Comparison of ENCODE assay signal across 1 cellular context in the genomic region with DNA sequence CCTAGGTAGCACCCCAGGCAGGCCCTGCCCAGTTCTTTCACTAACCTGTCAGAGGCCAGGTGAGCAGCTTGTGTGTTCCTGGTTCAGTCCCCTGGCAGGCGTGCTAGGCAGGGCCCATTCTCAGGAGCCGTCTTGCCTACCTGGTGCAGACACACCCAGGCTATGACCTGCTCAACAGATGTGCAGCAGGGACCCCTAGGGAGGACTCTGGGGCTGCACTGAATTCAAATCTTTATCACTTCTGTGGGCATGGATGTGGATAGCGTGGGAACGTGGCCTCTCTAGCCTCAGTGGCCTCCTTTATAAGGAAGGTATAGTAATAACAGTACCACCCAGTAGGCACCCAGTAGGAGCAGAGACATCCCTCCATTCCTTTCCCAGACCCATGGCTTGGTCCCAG.
TF ChIP-seq lines count a peak whose summit lies in the region.

No MANE protein-coding gene starts in this region.

TF ChIP-seq in HepG2, 621 proteins besides CTCF, POLR2A, EP300 and RAD21 (continued from another document):
- TF ChIP-seq, protein P1, sequence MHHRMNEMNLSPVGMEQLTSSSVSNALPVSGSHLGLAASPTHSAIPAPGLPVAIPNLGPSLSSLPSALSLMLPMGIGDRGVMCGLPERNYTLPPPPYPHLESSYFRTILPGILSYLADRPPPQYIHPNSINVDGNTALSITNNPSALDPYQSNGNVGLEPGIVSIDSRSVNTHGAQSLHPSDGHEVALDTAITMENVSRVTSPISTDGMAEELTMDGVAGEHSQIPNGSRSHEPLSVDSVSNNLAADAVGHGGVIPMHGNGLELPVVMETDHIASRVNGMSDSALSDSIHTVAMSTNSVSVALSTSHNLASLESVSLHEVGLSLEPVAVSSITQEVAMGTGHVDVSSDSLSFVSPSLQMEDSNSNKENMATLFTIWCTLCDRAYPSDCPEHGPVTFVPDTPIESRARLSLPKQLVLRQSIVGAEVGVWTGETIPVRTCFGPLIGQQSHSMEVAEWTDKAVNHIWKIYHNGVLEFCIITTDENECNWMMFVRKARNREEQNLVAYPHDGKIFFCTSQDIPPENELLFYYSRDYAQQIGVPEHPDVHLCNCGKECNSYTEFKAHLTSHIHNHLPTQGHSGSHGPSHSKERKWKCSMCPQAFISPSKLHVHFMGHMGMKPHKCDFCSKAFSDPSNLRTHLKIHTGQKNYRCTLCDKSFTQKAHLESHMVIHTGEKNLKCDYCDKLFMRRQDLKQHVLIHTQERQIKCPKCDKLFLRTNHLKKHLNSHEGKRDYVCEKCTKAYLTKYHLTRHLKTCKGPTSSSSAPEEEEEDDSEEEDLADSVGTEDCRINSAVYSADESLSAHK (CRISPR knock-in tag; IDR thresholded peaks at IDR 0.05; ENCODE audit: borderline replicate concordance) = no peak
- 0 out of 2 replicates have a peak, but pooled peaks have one; percentile 7 for TF ChIP-seq ZNF350 (CRISPR knock-in tag; IDR thresholded peaks at IDR 0.05; ENCODE audit: borderline replicate concordance, low read depth)
- TF ChIP-seq, protein P2, sequence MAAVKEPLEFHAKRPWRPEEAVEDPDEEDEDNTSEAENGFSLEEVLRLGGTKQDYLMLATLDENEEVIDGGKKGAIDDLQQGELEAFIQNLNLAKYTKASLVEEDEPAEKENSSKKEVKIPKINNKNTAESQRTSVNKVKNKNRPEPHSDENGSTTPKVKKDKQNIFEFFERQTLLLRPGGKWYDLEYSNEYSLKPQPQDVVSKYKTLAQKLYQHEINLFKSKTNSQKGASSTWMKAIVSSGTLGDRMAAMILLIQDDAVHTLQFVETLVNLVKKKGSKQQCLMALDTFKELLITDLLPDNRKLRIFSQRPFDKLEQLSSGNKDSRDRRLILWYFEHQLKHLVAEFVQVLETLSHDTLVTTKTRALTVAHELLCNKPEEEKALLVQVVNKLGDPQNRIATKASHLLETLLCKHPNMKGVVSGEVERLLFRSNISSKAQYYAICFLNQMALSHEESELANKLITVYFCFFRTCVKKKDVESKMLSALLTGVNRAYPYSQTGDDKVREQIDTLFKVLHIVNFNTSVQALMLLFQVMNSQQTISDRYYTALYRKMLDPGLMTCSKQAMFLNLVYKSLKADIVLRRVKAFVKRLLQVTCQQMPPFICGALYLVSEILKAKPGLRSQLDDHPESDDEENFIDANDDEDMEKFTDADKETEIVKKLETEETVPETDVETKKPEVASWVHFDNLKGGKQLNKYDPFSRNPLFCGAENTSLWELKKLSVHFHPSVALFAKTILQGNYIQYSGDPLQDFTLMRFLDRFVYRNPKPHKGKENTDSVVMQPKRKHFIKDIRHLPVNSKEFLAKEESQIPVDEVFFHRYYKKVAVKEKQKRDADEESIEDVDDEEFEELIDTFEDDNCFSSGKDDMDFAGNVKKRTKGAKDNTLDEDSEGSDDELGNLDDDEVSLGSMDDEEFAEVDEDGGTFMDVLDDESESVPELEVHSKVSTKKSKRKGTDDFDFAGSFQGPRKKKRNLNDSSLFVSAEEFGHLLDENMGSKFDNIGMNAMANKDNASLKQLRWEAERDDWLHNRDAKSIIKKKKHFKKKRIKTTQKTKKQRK (IDR thresholded peaks at IDR 0.05; ENCODE audit: low read length) = no peak
- TF ChIP-seq, protein P3, sequence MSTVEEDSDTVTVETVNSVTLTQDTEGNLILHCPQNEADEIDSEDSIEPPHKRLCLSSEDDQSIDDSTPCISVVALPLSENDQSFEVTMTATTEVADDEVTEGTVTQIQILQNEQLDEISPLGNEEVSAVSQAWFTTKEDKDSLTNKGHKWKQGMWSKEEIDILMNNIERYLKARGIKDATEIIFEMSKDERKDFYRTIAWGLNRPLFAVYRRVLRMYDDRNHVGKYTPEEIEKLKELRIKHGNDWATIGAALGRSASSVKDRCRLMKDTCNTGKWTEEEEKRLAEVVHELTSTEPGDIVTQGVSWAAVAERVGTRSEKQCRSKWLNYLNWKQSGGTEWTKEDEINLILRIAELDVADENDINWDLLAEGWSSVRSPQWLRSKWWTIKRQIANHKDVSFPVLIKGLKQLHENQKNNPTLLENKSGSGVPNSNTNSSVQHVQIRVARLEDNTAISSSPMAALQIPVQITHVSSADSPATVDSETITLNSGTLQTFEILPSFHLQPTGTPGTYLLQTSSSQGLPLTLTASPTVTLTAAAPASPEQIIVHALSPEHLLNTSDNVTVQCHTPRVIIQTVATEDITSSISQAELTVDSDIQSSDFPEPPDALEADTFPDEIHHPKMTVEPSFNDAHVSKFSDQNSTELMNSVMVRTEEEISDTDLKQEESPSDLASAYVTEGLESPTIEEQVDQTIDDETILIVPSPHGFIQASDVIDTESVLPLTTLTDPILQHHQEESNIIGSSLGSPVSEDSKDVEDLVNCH (CRISPR knock-in tag; IDR thresholded peaks at IDR 0.05) = no peak
- no peak for TF ChIP-seq ZNF879 (CRISPR knock-in tag; IDR thresholded peaks at IDR 0.05)
- no peak for TF ChIP-seq ZNF224 (CRISPR knock-in tag; IDR thresholded peaks at IDR 0.05)
- TF ChIP-seq RBAK (CRISPR knock-in tag; IDR thresholded peaks at IDR 0.05) = no peak
- TF ChIP-seq, protein P4, sequence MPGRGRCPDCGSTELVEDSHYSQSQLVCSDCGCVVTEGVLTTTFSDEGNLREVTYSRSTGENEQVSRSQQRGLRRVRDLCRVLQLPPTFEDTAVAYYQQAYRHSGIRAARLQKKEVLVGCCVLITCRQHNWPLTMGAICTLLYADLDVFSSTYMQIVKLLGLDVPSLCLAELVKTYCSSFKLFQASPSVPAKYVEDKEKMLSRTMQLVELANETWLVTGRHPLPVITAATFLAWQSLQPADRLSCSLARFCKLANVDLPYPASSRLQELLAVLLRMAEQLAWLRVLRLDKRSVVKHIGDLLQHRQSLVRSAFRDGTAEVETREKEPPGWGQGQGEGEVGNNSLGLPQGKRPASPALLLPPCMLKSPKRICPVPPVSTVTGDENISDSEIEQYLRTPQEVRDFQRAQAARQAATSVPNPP (CRISPR knock-in tag; IDR thresholded peaks at IDR 0.05) = no peak
- no peak for TF ChIP-seq ZNF253 (CRISPR knock-in tag; IDR thresholded peaks at IDR 0.05; ENCODE audit: borderline replicate concordance)
- TF ChIP-seq, protein P5, sequence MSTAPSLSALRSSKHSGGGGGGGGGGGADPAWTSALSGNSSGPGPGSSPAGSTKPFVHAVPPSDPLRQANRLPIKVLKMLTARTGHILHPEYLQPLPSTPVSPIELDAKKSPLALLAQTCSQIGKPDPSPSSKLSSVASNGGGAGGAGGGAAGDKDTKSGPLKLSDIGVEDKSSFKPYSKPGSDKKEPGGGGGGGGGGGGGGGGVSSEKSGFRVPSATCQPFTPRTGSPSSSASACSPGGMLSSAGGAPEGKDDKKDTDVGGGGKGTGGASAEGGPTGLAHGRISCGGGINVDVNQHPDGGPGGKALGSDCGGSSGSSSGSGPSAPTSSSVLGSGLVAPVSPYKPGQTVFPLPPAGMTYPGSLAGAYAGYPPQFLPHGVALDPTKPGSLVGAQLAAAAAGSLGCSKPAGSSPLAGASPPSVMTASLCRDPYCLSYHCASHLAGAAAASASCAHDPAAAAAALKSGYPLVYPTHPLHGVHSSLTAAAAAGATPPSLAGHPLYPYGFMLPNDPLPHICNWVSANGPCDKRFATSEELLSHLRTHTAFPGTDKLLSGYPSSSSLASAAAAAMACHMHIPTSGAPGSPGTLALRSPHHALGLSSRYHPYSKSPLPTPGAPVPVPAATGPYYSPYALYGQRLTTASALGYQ (CRISPR knock-in tag; IDR thresholded peaks at IDR 0.05) = no peak
- TF ChIP-seq, protein P6, sequence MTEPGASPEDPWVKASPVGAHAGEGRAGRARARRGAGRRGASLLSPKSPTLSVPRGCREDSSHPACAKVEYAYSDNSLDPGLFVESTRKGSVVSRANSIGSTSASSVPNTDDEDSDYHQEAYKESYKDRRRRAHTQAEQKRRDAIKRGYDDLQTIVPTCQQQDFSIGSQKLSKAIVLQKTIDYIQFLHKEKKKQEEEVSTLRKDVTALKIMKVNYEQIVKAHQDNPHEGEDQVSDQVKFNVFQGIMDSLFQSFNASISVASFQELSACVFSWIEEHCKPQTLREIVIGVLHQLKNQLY (CRISPR knock-in tag; IDR thresholded peaks at IDR 0.05) = no peak
- no peak for TF ChIP-seq ZNF430 (CRISPR knock-in tag; IDR thresholded peaks at IDR 0.05)
- TF ChIP-seq ZC3H13 (CRISPR knock-in tag; IDR thresholded peaks at IDR 0.05) = no peak
- TF ChIP-seq, protein P7, sequence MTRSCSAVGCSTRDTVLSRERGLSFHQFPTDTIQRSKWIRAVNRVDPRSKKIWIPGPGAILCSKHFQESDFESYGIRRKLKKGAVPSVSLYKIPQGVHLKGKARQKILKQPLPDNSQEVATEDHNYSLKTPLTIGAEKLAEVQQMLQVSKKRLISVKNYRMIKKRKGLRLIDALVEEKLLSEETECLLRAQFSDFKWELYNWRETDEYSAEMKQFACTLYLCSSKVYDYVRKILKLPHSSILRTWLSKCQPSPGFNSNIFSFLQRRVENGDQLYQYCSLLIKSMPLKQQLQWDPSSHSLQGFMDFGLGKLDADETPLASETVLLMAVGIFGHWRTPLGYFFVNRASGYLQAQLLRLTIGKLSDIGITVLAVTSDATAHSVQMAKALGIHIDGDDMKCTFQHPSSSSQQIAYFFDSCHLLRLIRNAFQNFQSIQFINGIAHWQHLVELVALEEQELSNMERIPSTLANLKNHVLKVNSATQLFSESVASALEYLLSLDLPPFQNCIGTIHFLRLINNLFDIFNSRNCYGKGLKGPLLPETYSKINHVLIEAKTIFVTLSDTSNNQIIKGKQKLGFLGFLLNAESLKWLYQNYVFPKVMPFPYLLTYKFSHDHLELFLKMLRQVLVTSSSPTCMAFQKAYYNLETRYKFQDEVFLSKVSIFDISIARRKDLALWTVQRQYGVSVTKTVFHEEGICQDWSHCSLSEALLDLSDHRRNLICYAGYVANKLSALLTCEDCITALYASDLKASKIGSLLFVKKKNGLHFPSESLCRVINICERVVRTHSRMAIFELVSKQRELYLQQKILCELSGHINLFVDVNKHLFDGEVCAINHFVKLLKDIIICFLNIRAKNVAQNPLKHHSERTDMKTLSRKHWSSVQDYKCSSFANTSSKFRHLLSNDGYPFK (CRISPR knock-in tag; IDR thresholded peaks at IDR 0.05; ENCODE audit: borderline replicate concordance) = peak; percentile 14; the same call in 1 of the 2 replicates
- TF ChIP-seq, protein P8, sequence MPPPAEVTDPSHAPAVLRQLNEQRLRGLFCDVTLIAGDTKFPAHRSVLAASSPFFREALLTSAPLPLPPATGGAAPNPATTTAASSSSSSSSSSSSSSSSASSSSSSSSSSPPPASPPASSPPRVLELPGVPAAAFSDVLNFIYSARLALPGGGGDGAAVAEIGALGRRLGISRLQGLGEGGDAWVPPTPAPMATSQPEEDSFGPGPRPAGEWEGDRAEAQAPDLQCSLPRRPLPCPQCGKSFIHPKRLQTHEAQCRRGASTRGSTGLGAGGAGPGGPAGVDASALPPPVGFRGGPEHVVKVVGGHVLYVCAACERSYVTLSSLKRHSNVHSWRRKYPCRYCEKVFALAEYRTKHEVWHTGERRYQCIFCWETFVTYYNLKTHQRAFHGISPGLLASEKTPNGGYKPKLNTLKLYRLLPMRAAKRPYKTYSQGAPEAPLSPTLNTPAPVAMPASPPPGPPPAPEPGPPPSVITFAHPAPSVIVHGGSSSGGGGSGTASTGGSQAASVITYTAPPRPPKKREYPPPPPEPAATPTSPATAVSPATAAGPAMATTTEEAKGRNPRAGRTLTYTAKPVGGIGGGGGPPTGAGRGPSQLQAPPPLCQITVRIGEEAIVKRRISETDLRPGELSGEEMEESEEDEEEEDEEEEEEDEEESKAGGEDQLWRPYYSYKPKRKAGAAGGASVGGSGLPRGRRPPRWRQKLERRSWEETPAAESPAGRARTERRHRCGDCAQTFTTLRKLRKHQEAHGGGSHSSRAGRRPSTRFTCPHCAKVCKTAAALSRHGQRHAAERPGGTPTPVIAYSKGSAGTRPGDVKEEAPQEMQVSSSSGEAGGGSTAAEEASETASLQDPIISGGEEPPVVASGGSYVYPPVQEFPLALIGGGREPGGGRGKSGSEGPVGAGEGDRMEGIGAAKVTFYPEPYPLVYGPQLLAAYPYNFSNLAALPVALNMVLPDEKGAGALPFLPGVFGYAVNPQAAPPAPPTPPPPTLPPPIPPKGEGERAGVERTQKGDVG (CRISPR knock-in tag; IDR thresholded peaks at IDR 0.05; ENCODE audit: borderline replicate concordance) = no peak
- TF ChIP-seq PAX8 (CRISPR knock-in tag; IDR thresholded peaks at IDR 0.05; ENCODE audit: borderline replicate concordance) = no peak
- no peak for TF ChIP-seq NFYC (CRISPR knock-in tag; IDR thresholded peaks at IDR 0.05)
- TF ChIP-seq, protein P9, sequence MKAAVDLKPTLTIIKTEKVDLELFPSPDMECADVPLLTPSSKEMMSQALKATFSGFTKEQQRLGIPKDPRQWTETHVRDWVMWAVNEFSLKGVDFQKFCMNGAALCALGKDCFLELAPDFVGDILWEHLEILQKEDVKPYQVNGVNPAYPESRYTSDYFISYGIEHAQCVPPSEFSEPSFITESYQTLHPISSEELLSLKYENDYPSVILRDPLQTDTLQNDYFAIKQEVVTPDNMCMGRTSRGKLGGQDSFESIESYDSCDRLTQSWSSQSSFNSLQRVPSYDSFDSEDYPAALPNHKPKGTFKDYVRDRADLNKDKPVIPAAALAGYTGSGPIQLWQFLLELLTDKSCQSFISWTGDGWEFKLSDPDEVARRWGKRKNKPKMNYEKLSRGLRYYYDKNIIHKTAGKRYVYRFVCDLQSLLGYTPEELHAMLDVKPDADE (CRISPR knock-in tag; IDR thresholded peaks at IDR 0.05) = no peak
- TF ChIP-seq SOX5 (CRISPR knock-in tag; IDR thresholded peaks at IDR 0.05; ENCODE audit: borderline replicate concordance) = no peak
- TF ChIP-seq ATF7 (IDR thresholded peaks at IDR 0.05) = no peak
- 0 out of 2 replicates have a peak, but pooled peaks have one; percentile 18 for TF ChIP-seq ATF7 (CRISPR knock-in tag; IDR thresholded peaks at IDR 0.05)
TF ChIP-seq in HepG2: peak in this region for 6.
